Comparison of ENCODE assay signal across 15 cellular contexts in genomic region chr17:206941-207560, GRCh38. TPM values are rescaled to one million over a fixed set of nuclear protein-coding genes. Genes with fewer than 3 reads are reported as not detected.
"Had no signal": no experiment of that assay in that cellular context is flagged by ENCODE, and none has a peak within 500 bp of the region (broad histone marks: within the 10 kb centered on the region; RNA-seq: fewer than 3 reads in every experiment).

No MANE protein-coding gene starts in this region.

- DNase-seq: activated CD4-positive, alpha-beta memory T cell treated with anti-CD3 and anti-CD28 coated beads for 36 hours; activated gamma-delta T cell; activated naive CD8-positive, alpha-beta T cell treated with anti-CD3 and anti-CD28 coated beads, Interleukin-2, amount 10 ng/mL, durations not matched to agents 7 days and 5 days; activated T-cell treated with anti-CD3 and anti-CD28 coated beads, Interleukin-2, amount 50 U/mL, for 4 hours; esophagus squamous epithelium; foreskin fibroblast; immature natural killer cell; stimulated activated CD4-positive, alpha-beta T cell treated with anti-CD3 and anti-CD28 coated beads, Interleukin-2, amount 100 ng/mL, for 24 hours; stimulated activated naive CD8-positive, alpha-beta T cell treated with anti-CD3 and anti-CD28 coated beads, Interleukin-15, Interleukin-2, amounts not matched to agents 100 U/mL and 50 U/mL, for 24 hours; T-helper 9 cell; upper lobe of right lung had no signal

- H3K4me1 ChIP-seq: breast epithelium, pancreas, right atrium auricular region, upper lobe of right lung had no signal

- H3K4me3 Mint-ChIP-seq: activated CD4-positive, alpha-beta memory T cell treated with anti-CD3 and anti-CD28 coated beads for 36 hours; activated naive CD8-positive, alpha-beta T cell treated with anti-CD3 and anti-CD28 coated beads, Interleukin-2, amount 10 ng/mL, durations not matched to agents 7 days and 5 days; activated T-cell treated with anti-CD3 and anti-CD28 coated beads, Interleukin-2, amount 50 U/mL, for 4 hours; immature natural killer cell; memory B cell had no signal

- H3K27me3 ChIP-seq: breast epithelium, pancreas, right atrium auricular region, upper lobe of right lung had no signal

- H3K9me3 ChIP-seq: breast epithelium, esophagus squamous epithelium, pancreas, right atrium auricular region, upper lobe of right lung had no signal

- H3K36me3 ChIP-seq: breast epithelium, right atrium auricular region, upper lobe of right lung had no signal

- H3K4me1 Mint-ChIP-seq: activated naive CD8-positive, alpha-beta T cell treated with anti-CD3 and anti-CD28 coated beads, Interleukin-2, amount 10 ng/mL, durations not matched to agents 7 days and 5 days; immature natural killer cell; memory B cell had no signal

- H3K4me3 ChIP-seq: breast epithelium, esophagus squamous epithelium, pancreas, right atrium auricular region, upper lobe of right lung had no signal

- H3K27ac Mint-ChIP-seq: activated CD4-positive, alpha-beta memory T cell treated with anti-CD3 and anti-CD28 coated beads for 36 hours; activated naive CD8-positive, alpha-beta T cell treated with anti-CD3 and anti-CD28 coated beads, Interleukin-2, amount 10 ng/mL, durations not matched to agents 7 days and 5 days; immature natural killer cell; memory B cell had no signal

- H3K27ac ChIP-seq: breast epithelium, pancreas, right atrium auricular region, upper lobe of right lung had no signal

- ATAC-seq: activated T-cell treated with anti-CD3 and anti-CD28 coated beads, Interleukin-2, amount 50 U/mL, for 4 hours; pancreas; stimulated activated naive CD8-positive, alpha-beta T cell treated with anti-CD3 and anti-CD28 coated beads, Interleukin-15, Interleukin-2, amounts not matched to agents 100 U/mL and 50 U/mL, for 24 hours; upper lobe of right lung had no signal

- H3K9me3 Mint-ChIP-seq: activated naive CD8-positive, alpha-beta T cell treated with anti-CD3 and anti-CD28 coated beads, Interleukin-2, amount 10 ng/mL, durations not matched to agents 7 days and 5 days had no signal

- H3K36me3 Mint-ChIP-seq: activated CD4-positive, alpha-beta memory T cell treated with anti-CD3 and anti-CD28 coated beads for 36 hours; activated naive CD8-positive, alpha-beta T cell treated with anti-CD3 and anti-CD28 coated beads, Interleukin-2, amount 10 ng/mL, durations not matched to agents 7 days and 5 days had no signal

RNA-seq across cellular contexts. Expression of gene DOC2B, which starts 25.6 kb away (rescaled TPM):
- total RNA-seq: activated naive CD8-positive, alpha-beta T cell treated with anti-CD3 and anti-CD28 coated beads, Interleukin-2, amount 10 ng/mL, durations not matched to agents 7 days and 5 days had no signal
- polyA plus RNA-seq: immature natural killer cell had no signal
